Comparison of ENCODE assay signal across 1 cellular context in genomic region chr10:102917314-102917961, GRCh38.
TF ChIP-seq lines count a peak whose summit lies in the region.

No MANE protein-coding gene starts in this region.

TF ChIP-seq in HepG2, 621 proteins besides CTCF, POLR2A, EP300 and RAD21 (continued from another document):
- TF ChIP-seq ZBTB34 (CRISPR knock-in tag; IDR thresholded peaks at IDR 0.05) (peak; percentile 44; the same call in 1 of the 2 replicates), MEF2D (CRISPR knock-in tag; IDR thresholded peaks at IDR 0.05) (no peak), MED1 (CRISPR knock-in tag; IDR thresholded peaks at IDR 0.05) (no peak; the same call in 1 of the 2 replicates), HCFC1 (IDR thresholded peaks at IDR 0.05; ENCODE audit: low read depth, low read length) (no peak), ZNF558 (CRISPR knock-in tag; IDR thresholded peaks at IDR 0.05; ENCODE audit: borderline replicate concordance) (no peak), ZGPAT (CRISPR knock-in tag; IDR thresholded peaks at IDR 0.05) (peak; percentile 11; the same call in 1 of the 2 replicates), ZNF337 (CRISPR knock-in tag; IDR thresholded peaks at IDR 0.05; ENCODE audit: borderline replicate concordance, low read depth) (no peak), IKZF4 (CRISPR knock-in tag; IDR thresholded peaks at IDR 0.05; ENCODE audit: borderline replicate concordance, low read depth, not compliant biosample characterization) (peak; percentile 18), SOX5 (CRISPR knock-in tag; IDR thresholded peaks at IDR 0.05; ENCODE audit: borderline replicate concordance) (peak; percentile 4; the same call in 1 of the 2 replicates), ZNF326 (CRISPR knock-in tag; IDR thresholded peaks at IDR 0.05; ENCODE audit: borderline replicate concordance) (no peak), TBX2 (CRISPR knock-in tag; IDR thresholded peaks at IDR 0.05; ENCODE audit: borderline replicate concordance) (no peak), KLF11 (CRISPR knock-in tag; IDR thresholded peaks at IDR 0.05) (no peak), ZNF749 (CRISPR knock-in tag; IDR thresholded peaks at IDR 0.05; ENCODE audit: borderline replicate concordance) (no peak), YEATS2 (CRISPR knock-in tag; IDR thresholded peaks at IDR 0.05; ENCODE audit: borderline replicate concordance) (no peak)
- TF ChIP-seq, protein P1, sequence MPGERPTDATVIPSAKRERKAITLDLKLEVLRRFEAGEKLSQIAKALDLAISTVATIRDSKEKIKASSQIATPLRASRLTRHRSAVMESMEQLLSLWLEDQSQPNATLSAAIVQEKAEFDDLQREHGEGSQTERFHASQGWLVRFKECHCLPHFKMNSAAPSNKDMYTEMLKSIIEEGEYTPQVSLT (CRISPR knock-in tag; IDR thresholded peaks at IDR 0.05; ENCODE audit: borderline replicate concordance, low read depth), result no peak
- TF ChIP-seq, protein P2, sequence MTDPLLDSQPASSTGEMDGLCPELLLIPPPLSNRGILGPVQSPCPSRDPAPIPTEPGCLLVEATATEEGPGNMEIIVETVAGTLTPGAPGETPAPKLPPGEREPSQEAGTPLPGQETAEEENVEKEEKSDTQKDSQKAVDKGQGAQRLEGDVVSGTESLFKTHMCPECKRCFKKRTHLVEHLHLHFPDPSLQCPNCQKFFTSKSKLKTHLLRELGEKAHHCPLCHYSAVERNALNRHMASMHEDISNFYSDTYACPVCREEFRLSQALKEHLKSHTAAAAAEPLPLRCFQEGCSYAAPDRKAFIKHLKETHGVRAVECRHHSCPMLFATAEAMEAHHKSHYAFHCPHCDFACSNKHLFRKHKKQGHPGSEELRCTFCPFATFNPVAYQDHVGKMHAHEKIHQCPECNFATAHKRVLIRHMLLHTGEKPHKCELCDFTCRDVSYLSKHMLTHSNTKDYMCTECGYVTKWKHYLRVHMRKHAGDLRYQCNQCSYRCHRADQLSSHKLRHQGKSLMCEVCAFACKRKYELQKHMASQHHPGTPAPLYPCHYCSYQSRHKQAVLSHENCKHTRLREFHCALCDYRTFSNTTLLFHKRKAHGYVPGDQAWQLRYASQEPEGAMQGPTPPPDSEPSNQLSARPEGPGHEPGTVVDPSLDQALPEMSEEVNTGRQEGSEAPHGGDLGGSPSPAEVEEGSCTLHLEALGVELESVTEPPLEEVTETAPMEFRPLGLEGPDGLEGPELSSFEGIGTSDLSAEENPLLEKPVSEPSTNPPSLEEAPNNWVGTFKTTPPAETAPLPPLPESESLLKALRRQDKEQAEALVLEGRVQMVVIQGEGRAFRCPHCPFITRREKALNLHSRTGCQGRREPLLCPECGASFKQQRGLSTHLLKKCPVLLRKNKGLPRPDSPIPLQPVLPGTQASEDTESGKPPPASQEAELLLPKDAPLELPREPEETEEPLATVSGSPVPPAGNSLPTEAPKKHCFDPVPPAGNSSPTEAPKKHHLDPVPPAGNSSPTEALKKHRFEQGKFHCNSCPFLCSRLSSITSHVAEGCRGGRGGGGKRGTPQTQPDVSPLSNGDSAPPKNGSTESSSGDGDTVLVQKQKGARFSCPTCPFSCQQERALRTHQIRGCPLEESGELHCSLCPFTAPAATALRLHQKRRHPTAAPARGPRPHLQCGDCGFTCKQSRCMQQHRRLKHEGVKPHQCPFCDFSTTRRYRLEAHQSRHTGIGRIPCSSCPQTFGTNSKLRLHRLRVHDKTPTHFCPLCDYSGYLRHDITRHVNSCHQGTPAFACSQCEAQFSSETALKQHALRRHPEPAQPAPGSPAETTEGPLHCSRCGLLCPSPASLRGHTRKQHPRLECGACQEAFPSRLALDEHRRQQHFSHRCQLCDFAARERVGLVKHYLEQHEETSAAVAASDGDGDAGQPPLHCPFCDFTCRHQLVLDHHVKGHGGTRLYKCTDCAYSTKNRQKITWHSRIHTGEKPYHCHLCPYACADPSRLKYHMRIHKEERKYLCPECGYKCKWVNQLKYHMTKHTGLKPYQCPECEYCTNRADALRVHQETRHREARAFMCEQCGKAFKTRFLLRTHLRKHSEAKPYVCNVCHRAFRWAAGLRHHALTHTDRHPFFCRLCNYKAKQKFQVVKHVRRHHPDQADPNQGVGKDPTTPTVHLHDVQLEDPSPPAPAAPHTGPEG (CRISPR knock-in tag; IDR thresholded peaks at IDR 0.05), result 0 out of 2 replicates have a peak, but pooled peaks have one; percentile 12
- TF ChIP-seq, protein P3, sequence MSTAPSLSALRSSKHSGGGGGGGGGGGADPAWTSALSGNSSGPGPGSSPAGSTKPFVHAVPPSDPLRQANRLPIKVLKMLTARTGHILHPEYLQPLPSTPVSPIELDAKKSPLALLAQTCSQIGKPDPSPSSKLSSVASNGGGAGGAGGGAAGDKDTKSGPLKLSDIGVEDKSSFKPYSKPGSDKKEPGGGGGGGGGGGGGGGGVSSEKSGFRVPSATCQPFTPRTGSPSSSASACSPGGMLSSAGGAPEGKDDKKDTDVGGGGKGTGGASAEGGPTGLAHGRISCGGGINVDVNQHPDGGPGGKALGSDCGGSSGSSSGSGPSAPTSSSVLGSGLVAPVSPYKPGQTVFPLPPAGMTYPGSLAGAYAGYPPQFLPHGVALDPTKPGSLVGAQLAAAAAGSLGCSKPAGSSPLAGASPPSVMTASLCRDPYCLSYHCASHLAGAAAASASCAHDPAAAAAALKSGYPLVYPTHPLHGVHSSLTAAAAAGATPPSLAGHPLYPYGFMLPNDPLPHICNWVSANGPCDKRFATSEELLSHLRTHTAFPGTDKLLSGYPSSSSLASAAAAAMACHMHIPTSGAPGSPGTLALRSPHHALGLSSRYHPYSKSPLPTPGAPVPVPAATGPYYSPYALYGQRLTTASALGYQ (CRISPR knock-in tag; IDR thresholded peaks at IDR 0.05), result no peak
- TF ChIP-seq, protein P4, sequence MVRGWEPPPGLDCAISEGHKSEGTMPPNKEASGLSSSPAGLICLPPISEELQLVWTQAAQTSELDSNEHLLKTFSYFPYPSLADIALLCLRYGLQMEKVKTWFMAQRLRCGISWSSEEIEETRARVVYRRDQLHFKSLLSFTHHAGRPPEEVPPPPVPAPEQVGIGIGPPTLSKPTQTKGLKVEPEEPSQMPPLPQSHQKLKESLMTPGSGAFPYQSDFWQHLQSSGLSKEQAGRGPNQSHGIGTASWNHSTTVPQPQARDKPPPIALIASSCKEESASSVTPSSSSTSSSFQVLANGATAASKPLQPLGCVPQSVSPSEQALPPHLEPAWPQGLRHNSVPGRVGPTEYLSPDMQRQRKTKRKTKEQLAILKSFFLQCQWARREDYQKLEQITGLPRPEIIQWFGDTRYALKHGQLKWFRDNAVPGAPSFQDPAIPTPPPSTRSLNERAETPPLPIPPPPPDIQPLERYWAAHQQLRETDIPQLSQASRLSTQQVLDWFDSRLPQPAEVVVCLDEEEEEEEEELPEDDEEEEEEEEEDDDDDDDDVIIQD (CRISPR knock-in tag; IDR thresholded peaks at IDR 0.05; ENCODE audit: low read depth), result no peak
- TF ChIP-seq, protein P5, sequence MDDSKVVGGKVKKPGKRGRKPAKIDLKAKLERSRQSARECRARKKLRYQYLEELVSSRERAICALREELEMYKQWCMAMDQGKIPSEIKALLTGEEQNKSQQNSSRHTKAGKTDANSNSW (CRISPR knock-in tag; IDR thresholded peaks at IDR 0.05; ENCODE audit: borderline replicate concordance), result no peak
